ENCODE assay signal across 15 cellular contexts in genomic region chr6:122696079-122696478, GRCh38.
DNase-seq lines count a peak whose midpoint lies in the region; ATAC-seq, FAIRE-seq and TF ChIP-seq lines count a peak whose summit lies in the region.
"Had no signal": no experiment of that assay in that cellular context is flagged by ENCODE, and none has a peak within 500 bp of the region (broad histone marks: within the 10 kb centered on the region; RNA-seq: fewer than 3 reads in every experiment).

No MANE protein-coding gene starts in this region.

- no peak overlapping the region for H3K4me3 ChIP-seq in breast epithelium
- peak overlapping the region; percentile 15 for H3K4me3 ChIP-seq in astrocyte (ENCODE audit: insufficient read depth, low read depth, low read length)
- H3K4me3 ChIP-seq: heart right ventricle, Peyer's patch had no signal

- no peak for TF ChIP-seq POLR2A in breast epithelium (IDR thresholded peaks at IDR 0.05)

- no peak overlapping the region for H3K27ac ChIP-seq in breast epithelium
- peak overlapping the region; percentile 94 for H3K27ac ChIP-seq in astrocyte (ENCODE audit: low read depth, low read length)
- H3K27ac ChIP-seq: heart right ventricle, Peyer's patch had no signal

- CTCF ChIA-PET in MCF 10A (lab: Yijun Ruan, JAX) = interaction anchor here (0.6 to 2.9 kb wide), 5 partner anchors 22 to 1739 kb away, joined by 3 to 12 read pairs (median 3); partner anchors contain the start of gene PKIB

- no TSS peak for BruUV-seq in MCF 10A (replicated peaks; lab: Mats Ljungman, UMichigan)

- H3K4me3 Mint-ChIP-seq in MCF 10A (ENCODE audit: unreplicated experiment) (no peak overlapping the region), astrocyte (ENCODE audit: unreplicated experiment) (peak overlapping the region; percentile 31)
- H3K4me3 Mint-ChIP-seq: activated T-cell treated with anti-CD3 and anti-CD28 coated beads, Interleukin-2, amount 50 U/mL, for 24 hours had no signal

- FAIRE-seq in astrocyte (lab: Jason Lieb, UNC) (peak; percentile 13), urothelium cell line (lab: Jason Lieb, UNC) (no peak)
- FAIRE-seq: small intestine had no signal

- no peaks in the 10 kb centered on the region for H3K27me3 Mint-ChIP-seq in MCF 10A (ENCODE audit: insufficient read depth, unreplicated experiment)
- H3K27me3 Mint-ChIP-seq in astrocyte (ENCODE audit: low read depth, unreplicated experiment) = no peaks in the 10 kb centered on the region
- H3K27me3 Mint-ChIP-seq: activated T-cell treated with anti-CD3 and anti-CD28 coated beads, Interleukin-2, amount 50 U/mL, for 24 hours had no signal

- H3K27me3 ChIP-seq in breast epithelium (no peaks in the 10 kb centered on the region), astrocyte (ENCODE audit: insufficient read depth, low read length) (no peaks in the 10 kb centered on the region)
- H3K27me3 ChIP-seq: heart right ventricle, Peyer's patch had no signal

- peaks cover 16% of the 10 kb centered on the region for H3K4me1 Mint-ChIP-seq in MCF 10A (ENCODE audit: insufficient read depth, unreplicated experiment)
- peaks cover 45% of the 10 kb centered on the region for H3K4me1 Mint-ChIP-seq in astrocyte (ENCODE audit: low read depth, unreplicated experiment)

- H4K20me1 ChIP-seq in astrocyte (ENCODE audit: insufficient read depth, low read length) = no peaks in the 10 kb centered on the region

- H3K36me3 ChIP-seq in breast epithelium (no peaks in the 10 kb centered on the region), astrocyte (ENCODE audit: insufficient read depth, low read length) (no peaks in the 10 kb centered on the region)
- H3K36me3 ChIP-seq: heart right ventricle, Peyer's patch had no signal

- H3K9me3 Mint-ChIP-seq in MCF 10A (ENCODE audit: unreplicated experiment) (no peaks in the 10 kb centered on the region), astrocyte (ENCODE audit: unreplicated experiment) (no peaks in the 10 kb centered on the region)
- H3K9me3 Mint-ChIP-seq: activated T-cell treated with anti-CD3 and anti-CD28 coated beads, Interleukin-2, amount 50 U/mL, for 24 hours had no signal

- H3K9me3 ChIP-seq in breast epithelium (no peaks in the 10 kb centered on the region), astrocyte (ENCODE audit: insufficient read depth, low read depth, low read length) (no peaks in the 10 kb centered on the region)
- H3K9me3 ChIP-seq: heart right ventricle, Peyer's patch had no signal

- no peak for ATAC-seq in GM19328 (IDR thresholded peaks at IDR 0.05; ENCODE audit: unreplicated experiment)
- ATAC-seq: heart right ventricle had no signal

- POLR2A ChIA-PET in MCF 10A (lab: Yijun Ruan, JAX) = interaction anchor here (1.1 to 1.6 kb wide), 2 partner anchors 20 to 132 kb away, joined by 3 to 4 read pairs; no protein-coding TSS in a partner anchor

- H3K27ac Mint-ChIP-seq in MCF 10A (ENCODE audit: low read depth, unreplicated experiment) (peak overlapping the region; percentile 39), astrocyte (ENCODE audit: unreplicated experiment) (peak overlapping the region; percentile 97)
- H3K27ac Mint-ChIP-seq: activated T-cell treated with anti-CD3 and anti-CD28 coated beads, Interleukin-2, amount 50 U/mL, for 24 hours had no signal

- H3K36me3 Mint-ChIP-seq in MCF 10A (ENCODE audit: insufficient read depth, unreplicated experiment) (no peaks in the 10 kb centered on the region), astrocyte (ENCODE audit: low read depth, unreplicated experiment) (peaks cover 7% of the 10 kb centered on the region)

- TF ChIP-seq CTCF in MCF 10A (IDR thresholded peaks at IDR 0.05; ENCODE audit: unreplicated experiment) = no peak
- no peak for TF ChIP-seq CTCF in breast epithelium (IDR thresholded peaks at IDR 0.05)
- no peak for TF ChIP-seq CTCF in astrocyte (IDR thresholded peaks at IDR 0.05; ENCODE audit: insufficient read depth, low read depth, low read length)

- H3K9ac ChIP-seq in astrocyte (ENCODE audit: low read length) = peak overlapping the region; percentile 71

- H3K4me2 ChIP-seq in astrocyte (ENCODE audit: low read length) = peak overlapping the region; percentile 70

- H2AFZ ChIP-seq in astrocyte (ENCODE audit: low read depth, low read length) = no peak overlapping the region

- H3K79me2 ChIP-seq in astrocyte (ENCODE audit: insufficient read depth, low read length) = no peaks in the 10 kb centered on the region

- peak; percentile 60 for DNase-seq in MCF 10A (ENCODE audit: unreplicated experiment)
- DNase-seq in breast epithelium (ENCODE audit: low spot score in 2 of 2) = no peak
- DNase-seq in astrocyte (ENCODE audit: low read depth) = peak; percentile 97
- DNase-seq in glomerular endothelial cell (ENCODE audit: extremely low read depth, low read depth, low spot score) = peak; percentile 62
- peak; percentile 48 for DNase-seq in urothelium cell line (ENCODE audit: low spot score)
- DNase-seq in SHP77 (lab: John Stamatoyannopoulos, UW) = no peak
- no peak for DNase-seq in LoVo (ENCODE audit: low spot score)
- DNase-seq: 8988T; activated T-cell treated with anti-CD3 and anti-CD28 coated beads, Interleukin-2, amount 50 U/mL, for 24 hours; cerebellar nuclear complex; heart right ventricle; midbrain; Peyer's patch; small intestine had no signal

- intact Hi-C loops in MCF 10A (cut with micrococcal nuclease) = no loop called here
- intact Hi-C loops in breast epithelium (cut with DNase I; ENCODE audit: low total_unique reads) = no loop called here

- no peaks in the 10 kb centered on the region for H3K4me1 ChIP-seq in breast epithelium
- H3K4me1 ChIP-seq in astrocyte (ENCODE audit: insufficient read depth, low read length) = peaks cover 20% of the 10 kb centered on the region
- H3K4me1 ChIP-seq: heart right ventricle, Peyer's patch had no signal

Comparison
In these comparisons a context has a peak if more than half of its experiments do, and no peak if none do; other contexts are left out.
1. DNase-seq: peak in MCF 10A (single experiment), astrocyte (single experiment), glomerular endothelial cell (single experiment) and urothelium cell line (single experiment); none in breast epithelium (0 of 2), SHP77 (0 of 2) and LoVo (single experiment).